8 cellular contexts compared by ENCODE assay signal in the genomic region with DNA sequence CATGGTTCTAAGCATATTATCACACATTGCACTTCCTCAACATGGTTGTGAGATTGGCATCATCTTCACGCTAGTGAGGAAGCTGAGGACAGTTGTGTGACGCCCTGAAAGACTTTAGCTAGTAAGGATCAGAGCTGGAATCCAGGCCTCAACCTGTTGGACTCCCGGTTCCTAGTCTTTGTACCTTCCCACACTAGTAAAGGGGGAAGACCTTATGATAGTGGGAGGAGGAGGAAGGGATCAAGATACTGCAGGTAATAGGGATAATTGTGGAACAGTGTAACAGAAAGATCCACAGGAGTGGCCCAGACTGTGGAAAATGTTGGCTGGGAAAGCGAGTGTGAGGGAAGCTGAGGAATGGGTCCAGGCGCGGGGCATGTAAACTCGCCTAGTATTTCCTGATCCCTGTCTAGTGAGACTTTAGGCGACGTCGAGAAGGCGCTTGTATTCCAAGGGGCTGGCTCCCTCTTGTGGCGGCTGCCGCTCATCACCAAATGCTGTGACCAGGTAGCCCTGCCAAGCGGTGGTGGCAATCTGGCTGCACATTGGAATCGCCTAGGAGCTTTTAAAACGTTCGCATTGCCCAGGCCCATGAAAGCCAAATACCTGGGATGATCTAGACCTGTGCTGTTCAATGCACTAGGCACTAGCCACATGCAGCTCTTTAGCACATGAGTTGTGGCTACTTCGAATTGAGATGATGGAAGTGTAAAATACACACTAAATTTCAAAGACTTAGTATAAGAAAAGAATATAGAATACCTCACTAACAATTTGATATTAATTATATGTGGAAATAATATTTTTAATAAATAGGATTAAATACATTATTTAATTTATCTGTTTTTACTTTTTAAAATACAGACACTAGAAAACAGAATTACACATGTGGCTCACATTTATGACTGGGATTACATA. TPM values are rescaled to one million over a fixed set of nuclear protein-coding genes. Genes with fewer than 3 reads are reported as not detected.
DNase-seq lines count a peak whose midpoint lies in the region; ATAC-seq, FAIRE-seq and TF ChIP-seq lines count a peak whose summit lies in the region.

No MANE protein-coding gene starts in this region.

- H3K4me3 ChIP-seq in brain microvascular endothelial cell (ENCODE audit: low read depth, low read length) = no peak overlapping the region

- ATAC-seq in HG02943 (IDR thresholded peaks at IDR 0.05; ENCODE audit: low read depth, unreplicated experiment) = peak; percentile 87

- TF ChIP-seq CTCF in brain microvascular endothelial cell (IDR thresholded peaks at IDR 0.05; ENCODE audit: low read depth, low read length, missing control alignments) = peak; percentile 97

- H3K27ac ChIP-seq in brain microvascular endothelial cell = no peak overlapping the region

- DNase-seq in A172 (ENCODE audit: low spot score) (peak; percentile 69), GM18507 (ENCODE audit: extremely low spot score, insufficient read length, low read depth) (peak; percentile 39), NCI-H2081 treated with DMSO at 0.1 percent for 48 hours (lab: John Stamatoyannopoulos, UW) (peak; percentile 24), T1000 (lab: John Stamatoyannopoulos, UW) (peak; percentile 48), brain microvascular endothelial cell (peak; percentile 72), inferior parietal cortex (ENCODE audit: extremely low spot score) (peak; percentile 66)
- DNase-seq in stimulated activated CD4-positive, alpha-beta T cell treated with anti-CD3 and anti-CD28 coated beads, Interleukin-15, amount 100 ng/mL, for 1 hour (ENCODE audit: low read depth in 1 of 2, low spot score in 1 of 2) = peak; percentile 9 to 25

- no peaks in the 10 kb centered on the region for H3K36me3 ChIP-seq in brain microvascular endothelial cell (replicated peaks)

- H3K27me3 ChIP-seq in brain microvascular endothelial cell (replicated peaks) = no peaks in the 10 kb centered on the region

- peak; percentile 86 for FAIRE-seq in GM18507 (lab: Jason Lieb, UNC)

- in situ Hi-C loops in brain microvascular endothelial cell (cut with HindIII; ENCODE audit: low pct_ligation_motif_present, low sequenced_read_pairs) = no loop called here

RNA-seq across cellular contexts. Expression of gene CLDN18, which starts 38.8 kb away (rescaled TPM):
- 0.07 and 0.26 TPM in 2 replicates for total RNA-seq in A172 (2014; rRNA removed; shearing (Covaris generic))

Comparison
In these comparisons a context has a peak if more than half of its experiments do, and no peak if none do; other contexts are left out.
1. DNase-seq: peak in every context shown above with its lines; median percentile 72 in brain microvascular endothelial cell; 69 in A172; 66 in inferior parietal cortex; 48 in T1000; 39 in GM18507; 24 in NCI-H2081 treated with DMSO at 0.1 percent for 48 hours; 17 in stimulated activated CD4-positive, alpha-beta T cell treated with anti-CD3 and anti-CD28 coated beads, Interleukin-15, amount 100 ng/mL, for 1 hour.